ENCODE assay signal across 1 cellular context in genomic region chr17:7587420-7587786, GRCh38.
TF ChIP-seq lines count a peak whose summit lies in the region.

No MANE protein-coding gene starts in this region.

TF ChIP-seq in GM23338, 12 proteins besides CTCF, POLR2A, EP300 and RAD21:
- no peak for TF ChIP-seq POLR2AphosphoS5 (IDR thresholded peaks at IDR 0.05; ENCODE audit: low read depth)
- TF ChIP-seq JUNB (IDR thresholded peaks at IDR 0.05; ENCODE audit: unreplicated experiment) = no peak
- TF ChIP-seq ZNF331 (CRISPR knock-in tag; IDR thresholded peaks at IDR 0.05; ENCODE audit: low read depth) = no peak
- TF ChIP-seq CREB1 (CRISPR knock-in tag; IDR thresholded peaks at IDR 0.05; ENCODE audit: low read depth) = no peak
- TF ChIP-seq REST (IDR thresholded peaks at IDR 0.05; ENCODE audit: unreplicated experiment) = no peak
- TF ChIP-seq ETS1 (IDR thresholded peaks at IDR 0.05) = no peak
- TF ChIP-seq ZNF462 (CRISPR knock-in tag; IDR thresholded peaks at IDR 0.05) = no peak
- TF ChIP-seq ZNF114 (CRISPR knock-in tag; IDR thresholded peaks at IDR 0.05) = no peak
- no peak for TF ChIP-seq EZH2 (IDR thresholded peaks at IDR 0.05; ENCODE audit: low read depth, unreplicated experiment)
- TF ChIP-seq NANOG (IDR thresholded peaks at IDR 0.05; ENCODE audit: borderline replicate concordance) = no peak
- no peak for TF ChIP-seq EZH2phosphoT487 (IDR thresholded peaks at IDR 0.05; ENCODE audit: unreplicated experiment)
